Comparison of ENCODE assay signal across 3 cellular contexts in the genomic region with DNA sequence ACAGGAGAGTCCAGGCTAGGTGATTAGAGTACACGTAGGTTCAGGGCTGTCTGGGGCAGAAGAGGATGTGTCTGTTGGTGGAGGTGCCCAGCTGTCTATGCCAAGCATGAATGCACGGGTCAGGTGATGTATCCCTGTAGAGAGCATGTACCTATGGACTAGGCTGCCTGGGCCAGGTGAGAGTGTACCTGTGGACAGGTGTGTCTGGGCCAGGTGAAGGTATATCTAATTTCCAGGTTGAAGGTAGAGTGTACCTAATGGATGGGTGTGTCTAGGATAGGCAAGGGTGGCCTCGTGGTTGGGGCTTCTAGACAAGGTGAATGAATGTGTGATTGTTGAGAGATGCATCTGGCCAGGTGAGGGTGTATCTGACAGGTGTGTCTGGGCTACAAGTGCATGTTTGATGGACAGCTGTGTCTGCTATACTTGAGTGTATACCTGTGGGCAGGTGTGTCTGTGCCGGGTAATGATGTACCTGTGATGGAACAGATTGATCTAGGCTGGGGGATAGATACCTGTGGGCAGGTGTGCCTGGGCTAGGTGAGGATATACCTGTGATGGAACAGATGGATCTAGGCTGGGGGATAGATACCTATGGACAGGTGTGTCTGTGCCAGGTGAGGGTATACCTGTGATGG.
TF ChIP-seq lines count a peak whose summit lies in the region.

No MANE protein-coding gene starts in this region.

TF ChIP-seq in GM12891, 5 proteins besides CTCF, POLR2A, EP300 and RAD21:
- TF ChIP-seq TAF1 (IDR thresholded peaks at IDR 0.05; ENCODE audit: low read depth, low read length) (no peak), POU2F2 (IDR thresholded peaks at IDR 0.05; ENCODE audit: low read depth, low read length) (no peak), SPI1 (IDR thresholded peaks at IDR 0.05; ENCODE audit: low read depth, low read length) (no peak), PAX5 (IDR thresholded peaks at IDR 0.05; ENCODE audit: insufficient read depth, low read length, severe bottlenecking) (no peak)

TF ChIP-seq in IMR-90, 13 proteins besides CTCF, POLR2A, EP300 and RAD21:
- TF ChIP-seq SMC3 (IDR thresholded peaks at IDR 0.05; ENCODE audit: low read depth, low read length) (no peak), MAZ (IDR thresholded peaks at IDR 0.05; ENCODE audit: borderline replicate concordance, low read depth, low read length) (no peak), RCOR1 (IDR thresholded peaks at IDR 0.05; ENCODE audit: insufficient replicate concordance, low read length) (no peak), MAFK (IDR thresholded peaks at IDR 0.05; ENCODE audit: low read depth, low read length) (no peak), FOS (IDR thresholded peaks at IDR 0.05; ENCODE audit: low read depth, low read length) (no peak), BHLHE40 (IDR thresholded peaks at IDR 0.05; ENCODE audit: low read depth, low read length) (no peak), RFX5 (IDR thresholded peaks at IDR 0.05; ENCODE audit: low read depth, low read length) (no peak), CEBPB (IDR thresholded peaks at IDR 0.05; ENCODE audit: low read depth, low read length) (no peak), NFE2L2 (IDR thresholded peaks at IDR 0.05; ENCODE audit: low read depth, low read length) (no peak), MXI1 (IDR thresholded peaks at IDR 0.05; ENCODE audit: borderline replicate concordance, low read depth, low read length) (no peak), CHD1 (IDR thresholded peaks at IDR 0.05; ENCODE audit: low read depth, low read length) (no peak)
- TF ChIP-seq, protein P1, sequence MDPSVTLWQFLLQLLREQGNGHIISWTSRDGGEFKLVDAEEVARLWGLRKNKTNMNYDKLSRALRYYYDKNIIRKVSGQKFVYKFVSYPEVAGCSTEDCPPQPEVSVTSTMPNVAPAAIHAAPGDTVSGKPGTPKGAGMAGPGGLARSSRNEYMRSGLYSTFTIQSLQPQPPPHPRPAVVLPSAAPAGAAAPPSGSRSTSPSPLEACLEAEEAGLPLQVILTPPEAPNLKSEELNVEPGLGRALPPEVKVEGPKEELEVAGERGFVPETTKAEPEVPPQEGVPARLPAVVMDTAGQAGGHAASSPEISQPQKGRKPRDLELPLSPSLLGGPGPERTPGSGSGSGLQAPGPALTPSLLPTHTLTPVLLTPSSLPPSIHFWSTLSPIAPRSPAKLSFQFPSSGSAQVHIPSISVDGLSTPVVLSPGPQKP (IDR thresholded peaks at IDR 0.05; ENCODE audit: borderline replicate concordance, low read depth, low read length): no peak
- TF ChIP-seq, protein P2, sequence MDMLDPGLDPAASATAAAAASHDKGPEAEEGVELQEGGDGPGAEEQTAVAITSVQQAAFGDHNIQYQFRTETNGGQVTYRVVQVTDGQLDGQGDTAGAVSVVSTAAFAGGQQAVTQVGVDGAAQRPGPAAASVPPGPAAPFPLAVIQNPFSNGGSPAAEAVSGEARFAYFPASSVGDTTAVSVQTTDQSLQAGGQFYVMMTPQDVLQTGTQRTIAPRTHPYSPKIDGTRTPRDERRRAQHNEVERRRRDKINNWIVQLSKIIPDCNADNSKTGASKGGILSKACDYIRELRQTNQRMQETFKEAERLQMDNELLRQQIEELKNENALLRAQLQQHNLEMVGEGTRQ (IDR thresholded peaks at IDR 0.05; ENCODE audit: low read depth, low read length): no peak

TF ChIP-seq in H1, 55 proteins besides CTCF, POLR2A, EP300 and RAD21:
- TF ChIP-seq HDAC6 (IDR thresholded peaks at IDR 0.05; ENCODE audit: low read depth, low read length) (no peak), RXRA (IDR thresholded peaks at IDR 0.05; ENCODE audit: insufficient read depth, low read depth, low read length) (no peak), CHD1 (IDR thresholded peaks at IDR 0.05; ENCODE audit: low read depth, low read length) (no peak), CTBP2 (IDR thresholded peaks at IDR 0.05; ENCODE audit: borderline replicate concordance, insufficient read depth, insufficient read length, low read length) (no peak)
